ENCODE assay signal across 31 cellular contexts in genomic region chr12:105048315-105048714, GRCh38.
"Had no signal": no experiment of that assay in that cellular context is flagged by ENCODE, and none has a peak within 500 bp of the region (broad histone marks: within the 10 kb centered on the region; RNA-seq: fewer than 3 reads in every experiment).

No MANE protein-coding gene starts in this region.

- H3K36me3 ChIP-seq: adrenal gland, gastrocnemius medialis had no signal

- ATAC-seq: activated CD4-positive, alpha-beta T cell treated with anti-CD3 and anti-CD28 coated beads for 36 hours; activated CD8-positive, alpha-beta memory T cell treated with anti-CD3 and anti-CD28 coated beads, Interleukin-2, amount 10 ng/mL, durations not matched to agents 7 days and 5 days; activated CD8-positive, alpha-beta T cell treated with anti-CD3 and anti-CD28 coated beads, Interleukin-2, amount 10 ng/mL, durations not matched to agents 7 days and 5 days; activated naive CD8-positive, alpha-beta T cell treated with anti-CD3 and anti-CD28 coated beads, Interleukin-2, amount 50 U/mL, for 24 hours; body of pancreas; effector memory CD8-positive, alpha-beta T cell; foreskin keratinocyte; gastrocnemius medialis; heart left ventricle had no signal

- FAIRE-seq: colon had no signal

- H3K27ac ChIP-seq: adrenal gland, body of pancreas, esophagus muscularis mucosa, foreskin keratinocyte, gastrocnemius medialis, heart left ventricle had no signal

- H3K4me1 ChIP-seq: body of pancreas, foreskin keratinocyte, gastrocnemius medialis, heart left ventricle had no signal

- H3K9me3 ChIP-seq: adrenal gland, body of pancreas, esophagus muscularis mucosa, gastrocnemius medialis, heart left ventricle had no signal

- H3K27me3 ChIP-seq: adrenal gland, body of pancreas, esophagus muscularis mucosa, foreskin keratinocyte, gastrocnemius medialis, heart left ventricle had no signal

- H3K4me3 ChIP-seq: adrenal gland, body of pancreas, esophagus muscularis mucosa, gastrocnemius medialis, heart left ventricle had no signal

- DNase-seq: activated CD4-positive, alpha-beta memory T cell treated with anti-CD3 and anti-CD28 coated beads for 36 hours; activated CD4-positive, alpha-beta T cell treated with anti-CD3 and anti-CD28 coated beads for 36 hours; activated CD4-positive, alpha-beta T cell treated with anti-CD3 and anti-CD28 coated beads, Interleukin-2, amount 10 ng/mL, durations not matched to agents 24 days and 14 days; activated CD4-positive, CD25-positive, alpha-beta regulatory T cell; activated CD4-positive, CD25-positive, alpha-beta regulatory T cell treated with anti-CD3 and anti-CD28 coated beads, Interleukin-2, amount 50 U/mL, for 72 hours; activated CD8-positive, alpha-beta memory T cell treated with anti-CD3 and anti-CD28 coated beads, Interleukin-2, amount 10 ng/mL, durations not matched to agents 7 days and 5 days; activated CD8-positive, alpha-beta memory T cell treated with anti-CD3 and anti-CD28 coated beads, Interleukin-2, amount 50 U/mL, for 4 hours; activated CD8-positive, alpha-beta T cell treated with anti-CD3 and anti-CD28 coated beads, Interleukin-2, amount 10 ng/mL, durations not matched to agents 7 days and 5 days; activated effector memory CD4-positive, alpha-beta T cell treated with anti-CD3 and anti-CD28 coated beads, Interleukin-2, amount 50 U/mL, for 16 hours; activated naive CD4-positive, alpha-beta T cell treated with anti-CD3 and anti-CD28 coated beads for 36 hours; activated naive CD8-positive, alpha-beta T cell treated with anti-CD3 and anti-CD28 coated beads for 36 hours; activated naive CD8-positive, alpha-beta T cell treated with anti-CD3 and anti-CD28 coated beads, Interleukin-2, amount 50 U/mL, for 24 hours; activated T-cell treated with anti-CD3 and anti-CD28 coated beads, Interleukin-2, amount 50 U/mL, for 1 hour; activated T-cell treated with anti-CD3 and anti-CD28 coated beads, Interleukin-2, amount 50 U/mL, for 48 hours; adrenal gland; amygdala; aorta; body of pancreas; caudate nucleus; cortex of kidney; dermis blood vessel endothelial cell; effector CD4-positive, alpha-beta T cell; effector memory CD8-positive, alpha-beta T cell; erythroblast; foreskin keratinocyte; gastrocnemius medialis; glutamatergic neuron; heart left ventricle; T1000 had no signal
